1 cellular context compared by ENCODE assay signal in genomic region chr3:108589081-108589997, GRCh38.
A peak's percentile ranks its signal among the peaks of the same experiment; 100 is the strongest.
TF ChIP-seq lines count a peak whose summit lies in the region.

Gene CIP2A (minus strand): TSS chr3:108589438. CDS start chr3:108589375, 63 bp downstream.
Gene DZIP3 (plus strand): TSS chr3:108589722. CDS start chr3:108605407, 15,685 bp downstream.

TF ChIP-seq in K562, 482 proteins besides CTCF, POLR2A, EP300 and RAD21 (continued from another document and continues in another):
- TF ChIP-seq BCLAF1 (IDR thresholded peaks at IDR 0.05; ENCODE audit: borderline replicate concordance in 1 of 2, control insufficient read depth in 1 of 2, low read depth in 2 of 2, low read length in 1 of 2) = no peak
- no peak for TF ChIP-seq CREB3 (tag; conservative IDR thresholded peaks at IDR 0.05; ENCODE audit: low read depth)
- peak; percentile 74 for TF ChIP-seq MYC (IDR thresholded peaks at IDR 0.05; ENCODE audit: low read depth, low read length)
- no peak for TF ChIP-seq MYC (CRISPR knock-in tag; IDR thresholded peaks at IDR 0.05; ENCODE audit: borderline replicate concordance, low read depth)
- TF ChIP-seq MNT (conservative IDR thresholded peaks at IDR 0.05) = peak; percentile 72 to 88
- TF ChIP-seq ZNF695 (CRISPR knock-in tag; IDR thresholded peaks at IDR 0.05) = no peak
- TF ChIP-seq ZBTB43 (CRISPR knock-in tag; IDR thresholded peaks at IDR 0.05) = no peak
- no peak for TF ChIP-seq TAL1 (IDR thresholded peaks at IDR 0.05)
- no peak for TF ChIP-seq NCOA1 (IDR thresholded peaks at IDR 0.05; ENCODE audit: low read depth)
- TF ChIP-seq CBX8 (IDR thresholded peaks at IDR 0.05; ENCODE audit: borderline replicate concordance, extremely low read depth, low read depth, low read length, poor library complexity, severe bottlenecking) = no peak
- peak; percentile 92 for TF ChIP-seq E2F4 (CRISPR knock-in tag; IDR thresholded peaks at IDR 0.05; ENCODE audit: low read depth)
- no peak for TF ChIP-seq ZNF239 (CRISPR knock-in tag; IDR thresholded peaks at IDR 0.05)
- no peak for TF ChIP-seq CREB5 (CRISPR knock-in tag; IDR thresholded peaks at IDR 0.05)
- TF ChIP-seq SRF (CRISPR knock-in tag; IDR thresholded peaks at IDR 0.05) = peak in 1 of 2 experiments; percentile 5; a peak in 1 of 4 replicates
- no peak for TF ChIP-seq SMARCC2 (IDR thresholded peaks at IDR 0.05; ENCODE audit: low read depth)
- TF ChIP-seq HLTF (IDR thresholded peaks at IDR 0.05) = 0 out of 2 replicates have a peak, but pooled peaks have one; percentile 29
- TF ChIP-seq BCL6 (CRISPR knock-in tag; IDR thresholded peaks at IDR 0.05) = no peak
- TF ChIP-seq CBX1 (IDR thresholded peaks at IDR 0.05; ENCODE audit: low read depth) = 0 out of 2 replicates have a peak, but pooled peaks have one; percentile 56
- peak; percentile 55; the same call in 1 of the 2 replicates for TF ChIP-seq L3MBTL2 (IDR thresholded peaks at IDR 0.05)
- TF ChIP-seq SIN3A (IDR thresholded peaks at IDR 0.05; ENCODE audit: borderline replicate concordance in 2 of 2, control insufficient read depth in 1 of 2, low read depth in 2 of 2, low read length in 2 of 2) = peak; percentile 71 to 74; a peak in 3 of 4 replicates
- no peak for TF ChIP-seq ZNF431 (CRISPR knock-in tag; IDR thresholded peaks at IDR 0.05)
- no peak for TF ChIP-seq SETDB1 (IDR thresholded peaks at IDR 0.05; ENCODE audit: low read length)
- no peak for TF ChIP-seq ZFPM2 (CRISPR knock-in tag; IDR thresholded peaks at IDR 0.05)
- TF ChIP-seq HDAC1 (IDR thresholded peaks at IDR 0.05) = peak; percentile 74 to 96; a peak in 3 of 4 replicates
- TF ChIP-seq NR2C2 (CRISPR knock-in tag; IDR thresholded peaks at IDR 0.05) = no peak
- peak; percentile 79 for TF ChIP-seq NR2C2 (tag; IDR thresholded peaks at IDR 0.05)
- peak; percentile 48; the same call in 1 of the 2 replicates for TF ChIP-seq CREB3L1 (IDR thresholded peaks at IDR 0.05; ENCODE audit: borderline replicate concordance, low read depth)
- no peak for TF ChIP-seq ZNF165 (CRISPR knock-in tag; IDR thresholded peaks at IDR 0.05; ENCODE audit: borderline replicate concordance)
- peak; percentile 57 for TF ChIP-seq MGA (IDR thresholded peaks at IDR 0.05)
- TF ChIP-seq ZNF197 (CRISPR knock-in tag; IDR thresholded peaks at IDR 0.05; ENCODE audit: low read depth) = no peak
- TF ChIP-seq USF1 (CRISPR knock-in tag; IDR thresholded peaks at IDR 0.05) = no peak
- no peak for TF ChIP-seq ZNF764 (CRISPR knock-in tag; IDR thresholded peaks at IDR 0.05; ENCODE audit: low read depth)
- TF ChIP-seq KAT2B (IDR thresholded peaks at IDR 0.05; ENCODE audit: low read depth, low read length) = no peak
